Comparison of ENCODE assay signal across 23 cellular contexts in the genomic region with DNA sequence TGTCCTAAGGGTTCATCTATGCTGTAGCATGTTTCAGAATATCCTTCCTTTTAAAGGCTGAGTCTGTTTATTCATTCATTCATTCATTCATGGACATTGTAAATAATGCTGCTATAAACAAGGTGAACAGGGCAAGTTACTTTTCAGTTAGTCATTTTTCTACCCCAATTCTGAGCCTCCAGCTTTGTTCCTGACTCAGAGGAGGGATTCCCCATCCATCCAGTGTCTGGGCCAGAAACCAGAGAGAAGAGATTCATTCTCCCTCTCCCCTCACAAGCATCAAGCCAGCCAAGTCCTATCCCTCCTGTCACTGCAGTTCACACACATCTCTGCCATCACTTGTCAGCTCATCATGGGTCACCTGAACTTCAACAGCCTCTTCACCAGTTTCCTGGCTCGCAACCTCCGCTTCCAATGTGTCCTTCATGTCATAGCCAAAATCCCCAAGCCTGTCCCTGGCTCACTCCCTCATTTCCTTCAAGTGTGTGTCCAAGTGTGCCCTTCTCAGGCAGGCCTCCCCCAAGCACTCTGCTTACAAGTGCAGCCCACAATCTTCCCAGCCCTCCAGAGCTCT.
DNase-seq lines count a peak whose midpoint lies in the region; ATAC-seq and TF ChIP-seq lines count a peak whose summit lies in the region.
"Had no signal": no experiment of that assay in that cellular context is flagged by ENCODE, and none has a peak within 500 bp of the region (broad histone marks: within the 10 kb centered on the region; RNA-seq: fewer than 3 reads in every experiment).

No MANE protein-coding gene starts in this region.

- no peak for ATAC-seq in GM19351 (IDR thresholded peaks at IDR 0.05; ENCODE audit: unreplicated experiment)
- ATAC-seq: body of pancreas; stimulated activated effector memory CD8-positive, alpha-beta T cell treated with anti-CD3 and anti-CD28 coated beads, Interleukin-12 subunit alpha, Interleukin-12 subunit beta, amount 100 ng/mL, for 72 hours had no signal

- H3K9me3 Mint-ChIP-seq in brain = peaks cover 0 to 2% (median 0%) of the 10 kb centered on the region in 5 experiments
- H3K9me3 Mint-ChIP-seq: immature natural killer cell; stimulated activated effector memory CD8-positive, alpha-beta T cell treated with anti-CD3 and anti-CD28 coated beads, Interleukin-12 subunit alpha, Interleukin-12 subunit beta, amount 100 ng/mL, for 72 hours had no signal

- no peak for TF ChIP-seq CTCF in brain (conservative IDR thresholded peaks at IDR 0.05)
- TF ChIP-seq CTCF in suprapubic skin (IDR thresholded peaks at IDR 0.05) = no peak

- no peaks in the 10 kb centered on the region for H3K36me3 ChIP-seq in suprapubic skin
- H3K36me3 ChIP-seq: BLaER1 treated with 17β-estradiol and CSF1 and Interleukin-3, amounts not matched to agents 10 nM and 100 nM; HAP-1; prostate gland; transverse colon had no signal

- H3K9me3 ChIP-seq in suprapubic skin = no peaks in the 10 kb centered on the region
- H3K9me3 ChIP-seq: BLaER1 treated with 17β-estradiol and CSF1 and Interleukin-3, amounts not matched to agents 10 nM and 100 nM; body of pancreas; HAP-1; prostate gland; transverse colon had no signal

- no peak for TF ChIP-seq POLR2A in suprapubic skin (IDR thresholded peaks at IDR 0.05)

- peaks cover 12% of the 10 kb centered on the region for H3K27me3 Mint-ChIP-seq in brain

- no peak for TF ChIP-seq EP300 in suprapubic skin (IDR thresholded peaks at IDR 0.05)

- peaks cover 42% of the 10 kb centered on the region for H3K4me1 Mint-ChIP-seq in brain
- H3K4me1 Mint-ChIP-seq: immature natural killer cell, naive B cell had no signal

- DNase-seq in EH (ENCODE audit: low read depth) = peak; percentile 71
- DNase-seq in M059J (ENCODE audit: low read depth) = peak; percentile 73
- peak; percentile 56 for DNase-seq in kidney tubule cell (ENCODE audit: low spot score)
- DNase-seq in suprapubic skin (ENCODE audit: low spot score in 2 of 2) = no peak
- no peak for DNase-seq in RKO (ENCODE audit: low spot score)
- DNase-seq: activated CD4-positive, alpha-beta T cell treated with anti-CD3 and anti-CD28 coated beads for 4 hours; activated naive CD4-positive, alpha-beta T cell treated with Interleukin-2 at 50 U/mL for 16 hours; body of pancreas; dermis blood vessel endothelial cell; erythroblast; immature natural killer cell; Karpas-422; mammary epithelial cell; naive B cell; NCI-H1436; NCI-H2227 treated with DMSO at 0.1 percent for 48 hours; transverse colon had no signal

- no peak overlapping the region for H3K4me3 Mint-ChIP-seq in brain
- H3K4me3 Mint-ChIP-seq: immature natural killer cell; stimulated activated effector memory CD8-positive, alpha-beta T cell treated with anti-CD3 and anti-CD28 coated beads, Interleukin-12 subunit alpha, Interleukin-12 subunit beta, amount 100 ng/mL, for 72 hours had no signal

- no peaks in the 10 kb centered on the region for H3K4me1 ChIP-seq in suprapubic skin
- H3K4me1 ChIP-seq: body of pancreas, HAP-1, prostate gland had no signal

- no peaks in the 10 kb centered on the region for H3K27me3 ChIP-seq in suprapubic skin
- H3K27me3 ChIP-seq: BLaER1 treated with 17β-estradiol and CSF1 and Interleukin-3, amounts not matched to agents 10 nM and 100 nM; body of pancreas; transverse colon had no signal

- 100% methylated on average over 2 of the region's 2 CpGs for whole genome bisulfite sequencing in suprapubic skin

- no peaks in the 10 kb centered on the region for H3K36me3 Mint-ChIP-seq in brain
- H3K36me3 Mint-ChIP-seq: naive B cell; stimulated activated effector memory CD8-positive, alpha-beta T cell treated with anti-CD3 and anti-CD28 coated beads, Interleukin-12 subunit alpha, Interleukin-12 subunit beta, amount 100 ng/mL, for 72 hours had no signal

- H3K27ac ChIP-seq in suprapubic skin = no peak overlapping the region
- H3K27ac ChIP-seq: BLaER1 treated with 17β-estradiol and CSF1 and Interleukin-3, amounts not matched to agents 10 nM and 100 nM; body of pancreas; prostate gland; transverse colon had no signal

- H3K4me3 ChIP-seq in suprapubic skin = no peak overlapping the region
- H3K4me3 ChIP-seq: BLaER1 treated with 17β-estradiol and CSF1 and Interleukin-3, amounts not matched to agents 10 nM and 100 nM; body of pancreas; HAP-1; prostate gland; transverse colon had no signal

- peak overlapping the region in 3 of 5 experiments; percentile 19 to 96 (median 22) for H3K27ac Mint-ChIP-seq in brain
- H3K27ac Mint-ChIP-seq: immature natural killer cell; stimulated activated effector memory CD8-positive, alpha-beta T cell treated with anti-CD3 and anti-CD28 coated beads, Interleukin-12 subunit alpha, Interleukin-12 subunit beta, amount 100 ng/mL, for 72 hours had no signal

Comparison
In these comparisons a context has a peak if more than half of its experiments do, and no peak if none do; other contexts are left out.
1. DNase-seq: peak in EH (single experiment), M059J (single experiment) and kidney tubule cell (single experiment); none in suprapubic skin (0 of 2) and RKO (single experiment).